In genomic region chr9:100472725-100473261, GRCh38 we compare ENCODE assay signal across 8 cellular contexts. TPM values are rescaled to one million over a fixed set of nuclear protein-coding genes. Genes with fewer than 3 reads are reported as not detected.
DNase-seq lines count a peak whose midpoint lies in the region; ATAC-seq, FAIRE-seq and TF ChIP-seq lines count a peak whose summit lies in the region.

TMEFF1 (plus strand) TSS chr9:100473149; CDS start chr9:100473545, 396 bp downstream.

- H3K4me1 ChIP-seq in HUES6 (ENCODE audit: control insufficient read depth, insufficient read depth, low read length) = peaks cover 20% of the 10 kb centered on the region

- CTCF ChIA-PET in T-cell (lab: Charles Lee) = interaction anchor here in 1 of 2 donors (1.0 kb wide), 1 partner anchor 35 kb away, joined by 4 read pairs; no protein-coding TSS in a partner anchor

- H3K36me3 ChIP-seq in HUES6 (ENCODE audit: control insufficient read depth, insufficient read depth, low read length) = no peaks in the 10 kb centered on the region
- H3K36me3 ChIP-seq in brain microvascular endothelial cell (replicated peaks) = no peaks in the 10 kb centered on the region

- peaks cover 7 to 12% (median 8%) of the 10 kb centered on the region in 3 donors for H3K4me1 Mint-ChIP-seq in T-cell

- H3K4me3 ChIP-seq in AG09309 (ENCODE audit: control insufficient read depth, low read depth, low read length) (peak within 1 kb of the TSS; percentile 73), HUES6 (ENCODE audit: low read depth, low read length) (peak within 1 kb of the TSS; percentile 95), brain microvascular endothelial cell (ENCODE audit: low read depth, low read length) (peak within 1 kb of the TSS; percentile 66)

- H3K27ac ChIP-seq in HUES6 (ENCODE audit: low read depth, low read length) (peak within 1 kb of the TSS; percentile 59), brain microvascular endothelial cell (no peak within 1 kb of the TSS)

- no peaks in the 10 kb centered on the region for H3K36me3 Mint-ChIP-seq in T-cell

- H3K4me3 Mint-ChIP-seq in T-cell = peak within 1 kb of the TSS; percentile 57 to 73 (median 70)

- no peak within 1 kb of the TSS for H3K27ac Mint-ChIP-seq in T-cell

- peak within 1 kb of the TSS; percentile 86 for H3K9ac ChIP-seq in HUES6 (ENCODE audit: low read length)

- H3K9me3 Mint-ChIP-seq in T-cell = no peaks in the 10 kb centered on the region

- in situ Hi-C loops in brain microvascular endothelial cell (cut with HindIII; ENCODE audit: low pct_ligation_motif_present, low sequenced_read_pairs) = no loop called here

- no peaks in the 10 kb centered on the region for H3K27me3 ChIP-seq in HUES6 (ENCODE audit: control insufficient read depth, insufficient read depth, low read length)
- H3K27me3 ChIP-seq in brain microvascular endothelial cell (replicated peaks) = no peaks in the 10 kb centered on the region

- TF ChIP-seq CTCF in AG09309 (IDR thresholded peaks at IDR 0.05; ENCODE audit: control insufficient read depth, insufficient read depth, low read depth, low read length, missing control alignments) (no peak), brain microvascular endothelial cell (IDR thresholded peaks at IDR 0.05; ENCODE audit: low read depth, low read length, missing control alignments) (peak; percentile 33)

- H3K27me3 Mint-ChIP-seq in T-cell = peaks cover 27 to 49% of the 10 kb centered on the region in 2 donors

- POLR2A ChIA-PET in T-cell (lab: Charles Lee) = interaction anchor here in 1 of 2 donors (0.5 to 0.6 kb wide), 2 partner anchors 127 to 648 kb away, joined by 3 to 4 read pairs; no protein-coding TSS in a partner anchor

- no peaks in the 10 kb centered on the region for H3K9me3 ChIP-seq in HUES6 (ENCODE audit: control insufficient read depth, insufficient read depth, low read depth, low read length)

- FAIRE-seq in GM19239 (lab: Jason Lieb, UNC) = no peak

- peak; percentile 75 to 89 (median 82) for ATAC-seq in T-cell (replicated peaks in 1 of 4)
- no peak for ATAC-seq in esophagus mucosa

- no peak for DNase-seq in AG09309 (ENCODE audit: low read depth)
- DNase-seq in GM19239 (ENCODE audit: insufficient read length, low spot score) = peak; percentile 38
- peak in 31 of 34 experiments; percentile 8 to 52 (median 28) for DNase-seq in T-cell
- DNase-seq in brain microvascular endothelial cell = no peak
- peak; percentile 97 for DNase-seq in iPS-NIHi11 (ENCODE audit: low spot score)
- DNase-seq in stimulated activated CD4-positive, alpha-beta T cell treated with anti-CD3 and anti-CD28 coated beads, Interleukin-12 subunit alpha, Interleukin-12 subunit beta, amount 100 ng/mL, for 4 hours = peak; percentile 43

RNA-seq across cellular contexts. Expression of gene TMEFF1, which starts in this region (rescaled TPM):
- total RNA-seq in T-cell (under 1 TPM in 2 of 5 donors, not detected in 3; 0.22 to 0.26 TPM), esophagus mucosa (not detected)

Comparison
In these comparisons a context has a peak if more than half of its experiments do, and no peak if none do; other contexts are left out.
1. Peak in DNase-seq and ATAC-seq in T-cell; RNA of the gene not detected or under 1 TPM.
2. DNase-seq: peak in GM19239 (single experiment), iPS-NIHi11 (single experiment) and stimulated activated CD4-positive, alpha-beta T cell treated with anti-CD3 and anti-CD28 coated beads, Interleukin-12 subunit alpha, Interleukin-12 subunit beta, amount 100 ng/mL, for 4 hours (single experiment); none in AG09309 (single experiment) and brain microvascular endothelial cell (single experiment).
3. Peak in every context shown above with its lines, with median percentiles within 50 percentile points of each other: H3K4me3 ChIP-seq.